9 cellular contexts compared by ENCODE assay signal in genomic region chr15:51846463-51847230, GRCh38. TPM values are rescaled to one million over a fixed set of nuclear protein-coding genes. Genes with fewer than 3 reads are reported as not detected.
DNase-seq lines count a peak whose midpoint lies in the region; ATAC-seq and TF ChIP-seq lines count a peak whose summit lies in the region.
"Had no signal": no experiment of that assay in that cellular context is flagged by ENCODE, and none has a peak within 500 bp of the region (broad histone marks: within the 10 kb centered on the region; RNA-seq: fewer than 3 reads in every experiment).

No MANE protein-coding gene starts in this region.

- TF ChIP-seq CTCF in coronary artery (IDR thresholded peaks at IDR 0.05) (no peak), neutrophil (IDR thresholded peaks at IDR 0.05) (no peak)

- H3K27ac ChIP-seq in coronary artery (peak overlapping the region; percentile 62), neutrophil (peak overlapping the region; percentile 77)

- no peaks in the 10 kb centered on the region for H3K36me3 ChIP-seq in neutrophil

- H3K4me3 ChIP-seq in coronary artery: peak overlapping the region; percentile 21
- no peak overlapping the region for H3K4me3 ChIP-seq in neutrophil (ENCODE audit: low read depth in 1 of 2, low read length in 1 of 2)

- H3K27me3 ChIP-seq in neutrophil: no peaks in the 10 kb centered on the region

- H3K9me3 ChIP-seq in neutrophil: no peaks in the 10 kb centered on the region

- DNase-seq in Daoy (ENCODE audit: low read depth) (peak; percentile 79), NOMO-1 (lab: John Stamatoyannopoulos, UW; ENCODE audit: unreplicated experiment in 2 of 2) (peak; percentile 19 to 84), coronary artery (ENCODE audit: low spot score) (no peak), NCI-H187 (lab: John Stamatoyannopoulos, UW) (no peak), mucosa of gallbladder (ENCODE audit: low spot score) (no peak), NCI-H2196 (lab: John Stamatoyannopoulos, UW; ENCODE audit: unreplicated experiment) (no peak)
- DNase-seq: substantia nigra had no signal

- ATAC-seq in HG03460 (IDR thresholded peaks at IDR 0.05; ENCODE audit: unreplicated experiment): no peak

- H3K4me1 ChIP-seq in neutrophil (ENCODE audit: control insufficient read depth in 1 of 2, insufficient read depth in 1 of 2, low read depth in 1 of 2, low read length in 1 of 2): peaks cover 47 to 55% of the 10 kb centered on the region in 2 experiments

RNA-seq across cellular contexts. Expression of gene TMOD3, which starts 17.2 kb away (rescaled TPM):
- total RNA-seq in Daoy (2014; rRNA removed; shearing (Covaris generic)): 98.5 and 104 TPM in 2 replicates
- 37.4 TPM for total RNA-seq in mucosa of gallbladder

Comparison
In these comparisons a context has a peak if more than half of its experiments do, and no peak if none do; other contexts are left out.
1. DNase-seq: peak in Daoy (single experiment) and NOMO-1 (2 of 2); none in coronary artery (single experiment), NCI-H187 (0 of 2), mucosa of gallbladder (single experiment) and NCI-H2196 (single experiment).